Comparison of ENCODE assay signal across 1 cellular context in genomic region chr4:2672082-2672481, GRCh38.
TF ChIP-seq lines count a peak whose summit lies in the region.

No MANE protein-coding gene starts in this region.

TF ChIP-seq in GM23338, 12 proteins besides CTCF, POLR2A, EP300 and RAD21 (continued from another document):
- TF ChIP-seq ZNF462 (CRISPR knock-in tag; IDR thresholded peaks at IDR 0.05) = no peak
- no peak for TF ChIP-seq ETS1 (IDR thresholded peaks at IDR 0.05)
- TF ChIP-seq NANOG (IDR thresholded peaks at IDR 0.05; ENCODE audit: borderline replicate concordance) = no peak
- TF ChIP-seq EZH2 (IDR thresholded peaks at IDR 0.05; ENCODE audit: low read depth, unreplicated experiment) = no peak
- TF ChIP-seq STAT1 (IDR thresholded peaks at IDR 0.05; ENCODE audit: unreplicated experiment) = no peak
- TF ChIP-seq ZNF114 (CRISPR knock-in tag; IDR thresholded peaks at IDR 0.05) = no peak
- TF ChIP-seq REST (IDR thresholded peaks at IDR 0.05; ENCODE audit: unreplicated experiment) = no peak
- no peak for TF ChIP-seq ZNF331 (CRISPR knock-in tag; IDR thresholded peaks at IDR 0.05; ENCODE audit: low read depth)
- no peak for TF ChIP-seq POLR2AphosphoS5 (IDR thresholded peaks at IDR 0.05; ENCODE audit: low read depth)
